ENCODE assay signal across 16 cellular contexts in genomic region chr4:8652181-8653078, GRCh38. TPM values are rescaled to one million over a fixed set of nuclear protein-coding genes. Genes with fewer than 3 reads are reported as not detected.
DNase-seq lines count a peak whose midpoint lies in the region; TF ChIP-seq lines count a peak whose summit lies in the region.
"Had no signal": no experiment of that assay in that cellular context is flagged by ENCODE, and none has a peak within 500 bp of the region (broad histone marks: within the 10 kb centered on the region; RNA-seq: fewer than 3 reads in every experiment).

No MANE protein-coding gene starts in this region.

- H3K27ac ChIP-seq in iPS-20b (ENCODE audit: low read length) (no peak overlapping the region), A673 (ENCODE audit: low read depth, low read length, poor library complexity, severe bottlenecking) (no peak overlapping the region)

- H3K27ac Mint-ChIP-seq in chondrocyte (ENCODE audit: unreplicated experiment) (no peak overlapping the region), osteocyte (ENCODE audit: unreplicated experiment) (no peak overlapping the region)
- H3K27ac Mint-ChIP-seq: CD4-positive, alpha-beta T cell had no signal

- no peaks in the 10 kb centered on the region for H3K27me3 ChIP-seq in iPS-20b (ENCODE audit: insufficient read depth, low read length)
- H3K27me3 ChIP-seq in A673 (replicated peaks; ENCODE audit: insufficient read depth, low read depth, low read length, poor library complexity): peaks cover 67% of the 10 kb centered on the region
- H3K27me3 ChIP-seq: BE2C had no signal

- H3K4me1 ChIP-seq in iPS-20b (ENCODE audit: insufficient read depth, low read length) (peaks cover 3% of the 10 kb centered on the region; the same call in 1 of the 2 replicates), A673 (ENCODE audit: insufficient read depth, low read length, poor library complexity, severe bottlenecking) (no peaks in the 10 kb centered on the region)
- H3K4me1 ChIP-seq: BE2C had no signal

- no peaks in the 10 kb centered on the region for H3K9me3 ChIP-seq in iPS-20b (ENCODE audit: insufficient read depth, low read depth, low read length)
- no peaks in the 10 kb centered on the region for H3K9me3 ChIP-seq in A673 (ENCODE audit: low read depth, low read length, poor library complexity, severe bottlenecking)

- no peak overlapping the region for H3K4me3 ChIP-seq in iPS-20b (ENCODE audit: low read length)
- no peak overlapping the region for H3K4me3 ChIP-seq in A673 (ENCODE audit: low read depth, low read length, poor library complexity, severe bottlenecking)
- H3K4me3 ChIP-seq: K562 had no signal

- no peaks in the 10 kb centered on the region for H3K36me3 ChIP-seq in iPS-20b (ENCODE audit: insufficient read depth, low read depth, low read length)
- no peaks in the 10 kb centered on the region for H3K36me3 ChIP-seq in A673 (ENCODE audit: insufficient read depth, low read length, poor library complexity, severe bottlenecking)
- H3K36me3 ChIP-seq: BE2C had no signal

- H3K36me3 Mint-ChIP-seq in chondrocyte (ENCODE audit: low read depth) (no peaks in the 10 kb centered on the region), osteocyte (ENCODE audit: unreplicated experiment) (no peaks in the 10 kb centered on the region)

- POLR2A ChIA-PET in A673 (lab: Charles Lee; ENCODE audit: low non-redundant PET): no interaction called here

- intact Hi-C loops in A673 (cut with micrococcal nuclease; ENCODE audit: unreplicated experiment): no loop called here

- H3K9me3 Mint-ChIP-seq in chondrocyte (ENCODE audit: low read depth) (peaks cover 4% of the 10 kb centered on the region), osteocyte (ENCODE audit: unreplicated experiment) (no peaks in the 10 kb centered on the region)

- TF ChIP-seq CTCF in chondrocyte (IDR thresholded peaks at IDR 0.05) (no peak), osteocyte (IDR thresholded peaks at IDR 0.05) (no peak), A673 (conservative IDR thresholded peaks at IDR 0.05; ENCODE audit: low read depth, low read length) (no peak)

- H3K4me3 Mint-ChIP-seq in chondrocyte (ENCODE audit: unreplicated experiment) (no peak overlapping the region), osteocyte (ENCODE audit: unreplicated experiment) (no peak overlapping the region)
- H3K4me3 Mint-ChIP-seq: CD4-positive, alpha-beta T cell had no signal

- H3K4me1 Mint-ChIP-seq in chondrocyte (ENCODE audit: low read depth) (no peaks in the 10 kb centered on the region), osteocyte (ENCODE audit: unreplicated experiment) (no peaks in the 10 kb centered on the region)

- peak overlapping the region; percentile 59 for H3K9ac ChIP-seq in iPS-20b (ENCODE audit: low read depth, low read length)

- peaks cover 34% of the 10 kb centered on the region for H3K27me3 Mint-ChIP-seq in chondrocyte (ENCODE audit: low read depth)
- peaks cover 20% of the 10 kb centered on the region for H3K27me3 Mint-ChIP-seq in osteocyte (ENCODE audit: unreplicated experiment)
- H3K27me3 Mint-ChIP-seq: CD4-positive, alpha-beta T cell had no signal

- CTCF ChIA-PET in A673 (lab: Charles Lee): no interaction called here

- DNase-seq in chondrocyte (ENCODE audit: low spot score): peak; percentile 77
- peak; percentile 78 for DNase-seq in osteocyte (ENCODE audit: extremely low spot score, unreplicated experiment)
- DNase-seq in ureter (ENCODE audit: low spot score): peak; percentile 34
- no peak for DNase-seq in activated CD4-positive, CD25-positive, alpha-beta regulatory T cell (lab: John Stamatoyannopoulos, UW)
- DNase-seq in hypothalamus (lab: John Stamatoyannopoulos, UW): no peak
- no peak for DNase-seq in A673 (ENCODE audit: low spot score)
- DNase-seq: BE2C; DMS79; NCI-H1417 treated with DMSO at 0.1 percent for 48 hours; NCI-H1930; NCI-H69; NK-92 treated with Interleukin-12 subunit alpha and Interleukin-12 subunit beta, amount 100 ng/mL, for 24 hours had no signal

- BruUV-seq in A673 (replicated peaks; lab: Mats Ljungman, UMichigan): no TSS peak

RNA-seq across cellular contexts. Expression of gene CPZ, which starts 59.9 kb away (rescaled TPM):
- total RNA-seq in chondrocyte (8.9 to 22.2 TPM (median 9.5 TPM) in 3 replicates), osteocyte (10.3 and 10.7 TPM in 2 replicates), ureter (7.4 TPM), A673 (2021) (0.28 and 0.34 TPM in 2 replicates)
- total RNA-seq: CD4-positive, alpha-beta T cell; OCI-LY7 had no signal

Comparison
In these comparisons a context has a peak if more than half of its experiments do, and no peak if none do; other contexts are left out.
1. DNase-seq: peak in chondrocyte (single experiment), osteocyte (single experiment) and ureter (single experiment); none in activated CD4-positive, CD25-positive, alpha-beta regulatory T cell (0 of 4), hypothalamus (0 of 51) and A673 (single experiment).